In the genomic region with DNA sequence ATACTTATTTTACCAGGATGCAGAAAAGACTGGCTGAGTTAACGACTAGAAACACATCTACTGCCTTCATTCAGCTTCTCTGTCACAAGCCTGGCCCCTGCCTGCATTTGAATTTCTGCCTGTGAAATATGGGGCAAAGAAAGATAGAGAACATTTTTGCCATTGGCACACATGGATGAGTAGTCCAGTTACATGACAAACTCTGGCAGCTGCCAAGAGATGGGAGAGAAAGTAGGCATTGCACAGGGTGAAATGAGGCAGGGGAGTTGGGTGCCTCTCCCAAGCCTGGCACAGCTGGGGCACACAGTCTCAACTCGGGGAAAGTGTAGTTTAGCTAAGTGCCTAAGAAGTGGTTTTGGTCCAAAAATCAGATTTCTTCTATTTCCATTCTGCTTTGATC, we compare ENCODE assay signal across 13 cellular contexts. TPM values are rescaled to one million over a fixed set of nuclear protein-coding genes. Genes with fewer than 3 reads are reported as not detected.
DNase-seq lines count a peak whose midpoint lies in the region; ATAC-seq and TF ChIP-seq lines count a peak whose summit lies in the region.
"Had no signal": no experiment of that assay in that cellular context is flagged by ENCODE, and none has a peak within 500 bp of the region (broad histone marks: within the 10 kb centered on the region; RNA-seq: fewer than 3 reads in every experiment).

No MANE protein-coding gene starts in this region.

- 92 to 100% methylated on average over 1 to 2 of the region's 2 CpGs for WGBS in mesodermal cell (ENCODE audit: insufficient coverage in 2 of 2), 2 experiments
- 42 to 47% methylated on average over 2 of the region's 2 CpGs for WGBS in tibial nerve, 2 donors

- H3K36me3 Mint-ChIP-seq in MCF 10A (ENCODE audit: insufficient read depth, unreplicated experiment) = peaks cover 87% of the 10 kb centered on the region

- intact Hi-C loops in MCF 10A (cut with micrococcal nuclease) = loop anchor here (1.0 kb wide), 1 partner anchor 20 kb away; no protein-coding TSS in a partner anchor

- peak overlapping the region; percentile 92 for H3K27ac Mint-ChIP-seq in MCF 10A (ENCODE audit: low read depth, unreplicated experiment)
- H3K27ac Mint-ChIP-seq: stimulated activated naive CD8-positive, alpha-beta T cell treated with anti-CD3 and anti-CD28 coated beads, Interleukin-15, Interleukin-2, amounts not matched to agents 100 ng/mL and 50 ng/mL, for 24 hours had no signal

- CTCF ChIA-PET in MCF 10A (lab: Yijun Ruan, JAX) = interaction anchor here (0.5 to 4.8 kb wide), 9 partner anchors 11 to 55 kb away, joined by 3 to 38 read pairs (median 5); a partner anchor contains a TSS

- H3K4me3 Mint-ChIP-seq in MCF 10A (ENCODE audit: unreplicated experiment) = peak overlapping the region; percentile 64
- H3K4me3 Mint-ChIP-seq: stimulated activated naive CD8-positive, alpha-beta T cell treated with anti-CD3 and anti-CD28 coated beads, Interleukin-15, Interleukin-2, amounts not matched to agents 100 ng/mL and 50 ng/mL, for 24 hours had no signal

- H3K27me3 ChIP-seq in tibial nerve = no peaks in the 10 kb centered on the region

- no peak for ATAC-seq in GM18858 (IDR thresholded peaks at IDR 0.05; ENCODE audit: unreplicated experiment)

- H3K36me3 ChIP-seq in mesodermal cell (ENCODE audit: control insufficient read depth, insufficient read depth, low read length) = peaks cover 84% of the 10 kb centered on the region
- peaks cover 0 to 30% (median 0%) of the 10 kb centered on the region in 3 donors for H3K36me3 ChIP-seq in tibial nerve

- no TSS peak for BruUV-seq in MCF 10A (replicated peaks; lab: Mats Ljungman, UMichigan)

- H3K27ac ChIP-seq in mesodermal cell (ENCODE audit: low read depth, low read length, severe bottlenecking) = peak overlapping the region; percentile 99
- H3K27ac ChIP-seq in tibial nerve = peak overlapping the region in 3 of 4 donors; percentile 61 to 91 (median 82)

- H3K27me3 Mint-ChIP-seq in MCF 10A (ENCODE audit: insufficient read depth, unreplicated experiment) = no peaks in the 10 kb centered on the region
- H3K27me3 Mint-ChIP-seq: stimulated activated naive CD8-positive, alpha-beta T cell treated with anti-CD3 and anti-CD28 coated beads, Interleukin-15, Interleukin-2, amounts not matched to agents 100 ng/mL and 50 ng/mL, for 24 hours had no signal

- H3K9me3 Mint-ChIP-seq in MCF 10A (ENCODE audit: unreplicated experiment) = no peaks in the 10 kb centered on the region
- H3K9me3 Mint-ChIP-seq: stimulated activated naive CD8-positive, alpha-beta T cell treated with anti-CD3 and anti-CD28 coated beads, Interleukin-15, Interleukin-2, amounts not matched to agents 100 ng/mL and 50 ng/mL, for 24 hours had no signal

- DNase-seq in NCI-H1694 treated with DMSO at 0.1 percent for 48 hours (lab: John Stamatoyannopoulos, UW) = peak; percentile 32
- no peak for DNase-seq in NCI-H1694 (lab: John Stamatoyannopoulos, UW)
- no peak for DNase-seq in MCF 10A (ENCODE audit: unreplicated experiment)
- no peak for DNase-seq in tibial nerve (ENCODE audit: low spot score in 2 of 2)
- DNase-seq in stimulated activated CD4-positive, alpha-beta T cell treated with anti-CD3 and anti-CD28 coated beads, Interleukin-15, amount 100 ng/mL, for 24 hours = no peak
- DNase-seq in SW480 (ENCODE audit: low spot score) = no peak
- DNase-seq: ACHN; activated CD4-positive, alpha-beta T cell treated with anti-CD3 and anti-CD28 coated beads, Interleukin-2, amount 50 U/mL, for 48 hours; amygdala had no signal

- H3K4me3 ChIP-seq in mesodermal cell (ENCODE audit: extremely low read depth, insufficient read depth, low read length, poor library complexity, severe bottlenecking) (no peak overlapping the region), tibial nerve (no peak overlapping the region)
- H3K4me3 ChIP-seq: lung had no signal

- no peak for TF ChIP-seq POLR2A in tibial nerve (IDR thresholded peaks at IDR 0.05)

- TF ChIP-seq EP300 in tibial nerve (IDR thresholded peaks at IDR 0.05) = no peak

- H3K4me1 ChIP-seq in mesodermal cell (ENCODE audit: control insufficient read depth, insufficient read depth, low read length, poor library complexity, severe bottlenecking) (peaks cover 90% of the 10 kb centered on the region), tibial nerve (peaks cover 15 to 99% (median 80%) of the 10 kb centered on the region in 4 donors)

- TF ChIP-seq CTCF in MCF 10A (IDR thresholded peaks at IDR 0.05; ENCODE audit: unreplicated experiment) = no peak
- no peak for TF ChIP-seq CTCF in tibial nerve (IDR thresholded peaks at IDR 0.05)

- POLR2A ChIA-PET in MCF 10A (lab: Yijun Ruan, JAX) = interaction anchor here (0.9 to 10.1 kb wide), 17 partner anchors 11 to 684 kb away, joined by 3 to 461 read pairs (median 8); a partner anchor contains a TSS

- H3K9me3 ChIP-seq in mesodermal cell (ENCODE audit: control insufficient read depth, low read length) (no peaks in the 10 kb centered on the region), tibial nerve (no peaks in the 10 kb centered on the region)

- peaks cover 70% of the 10 kb centered on the region for H3K4me1 Mint-ChIP-seq in MCF 10A (ENCODE audit: insufficient read depth, unreplicated experiment)

RNA-seq across cellular contexts. Expression of a gene that starts 24.0 kb away (rescaled TPM):
- total RNA-seq in MCF 10A (2022) (3,317 and 3,451 TPM in 2 replicates), tibial nerve (1,000 to 10,000 TPM in 2 of 4 donors, 100 to 1,000 TPM in 2; 747 to 1,181 (median 1,009) TPM)
- polyA plus RNA-seq in mesodermal cell (2013, experiment 1 of 2) = 1,317 TPM
- polyA plus RNA-seq in mesodermal cell (2013, experiment 2 of 2) = 1,257 TPM
